In genomic region chr1:14925336-14926136, GRCh38 we compare ENCODE assay signal across 8 cellular contexts.
A peak's percentile ranks its signal among the peaks of the same experiment; 100 is the strongest.
DNase-seq lines count a peak whose midpoint lies in the region; ATAC-seq, FAIRE-seq and TF ChIP-seq lines count a peak whose summit lies in the region.

No MANE protein-coding gene starts in this region.

- no peak for DNase-seq in K562 (ENCODE audit: extremely low read depth in 1 of 4, low spot score in 3 of 4)
- no peak for DNase-seq in HepG2 (ENCODE audit: low spot score)
- DNase-seq in stimulated activated naive CD8-positive, alpha-beta T cell treated with anti-CD3 and anti-CD28 coated beads, Interleukin-15, amount 100 ng/mL, for 72 hours: no peak
- no peak for DNase-seq in mesenteric fat pad (ENCODE audit: low spot score)
- DNase-seq in NAMALWA (ENCODE audit: low spot score): no peak

- H3K4me2 ChIP-seq in K562 (ENCODE audit: insufficient read depth, low read length): peak overlapping the region; percentile 81
- H3K4me2 ChIP-seq in HepG2 (ENCODE audit: low read depth, low read length): peak overlapping the region; percentile 94

- CTCF ChIA-PET in K562 (lab: Yijun Ruan, JAX; ENCODE audit: low intra/inter-chr PET ratio): interaction anchor here (1.0 to 1.2 kb wide), 2 partner anchors 102 to 121 kb away, joined by 4 read pairs; no protein-coding TSS in a partner anchor
- CTCF ChIA-PET in HepG2 (lab: Yijun Ruan, JAX; ENCODE audit: low intra/inter-chr PET ratio, low total read pairs): interaction anchor here (1.0 kb wide), 1 partner anchor 102 kb away, joined by 4 read pairs; no protein-coding TSS in a partner anchor

- no peak for TF ChIP-seq POLR2A in K562 (conservative IDR thresholded peaks at IDR 0.05)
- no peak for TF ChIP-seq POLR2A in HepG2 (IDR thresholded peaks at IDR 0.05; ENCODE audit: insufficient read depth in 1 of 2, low read depth in 2 of 2, low read length in 2 of 2)

- peaks cover 46% of the 10 kb centered on the region for H3K79me2 ChIP-seq in K562 (ENCODE audit: control insufficient read depth, insufficient read depth, low read length)
- H3K79me2 ChIP-seq in HepG2 (ENCODE audit: insufficient read depth, low read length): peaks cover 57% of the 10 kb centered on the region

- ATAC-seq in K562 (no peak), HepG2 (peak; percentile 24; the same call in 1 of the 3 replicates), HG02588 (IDR thresholded peaks at IDR 0.05; ENCODE audit: unreplicated experiment) (no peak), GM21717 (IDR thresholded peaks at IDR 0.05; ENCODE audit: unreplicated experiment) (no peak)
- ATAC-seq in stimulated activated naive CD8-positive, alpha-beta T cell treated with anti-CD3 and anti-CD28 coated beads, Interleukin-15, amount 100 ng/mL, for 72 hours: no peak

- peaks cover 16% of the 10 kb centered on the region for H3K4me1 Mint-ChIP-seq in stimulated activated naive CD8-positive, alpha-beta T cell treated with anti-CD3 and anti-CD28 coated beads, Interleukin-15, amount 100 ng/mL, for 72 hours

- 35% methylated on average over 12 of the region's 12 CpGs for WGBS in K562 (ENCODE audit: insufficient coverage, low coverage, missing lambda C conversion rate)
- 17% methylated on average over 12 of the region's 12 CpGs for WGBS in HepG2 (ENCODE audit: low lambda C conversion rate)

- H3K4me3 ChIP-seq in HUES6 (ENCODE audit: low read depth, low read length) (peak overlapping the region; percentile 69), K562 (peak overlapping the region; percentile 59), HepG2 (replicated peaks in 1 of 3; ENCODE audit: insufficient read depth in 1 of 3, low read depth in 2 of 3, low read length in 3 of 3) (peak overlapping the region; percentile 65 to 90 (median 87))

- intact Hi-C loops in K562 (cut with micrococcal nuclease) (loop anchor here (5.0 kb wide), 3 partner anchors 47 to 148 kb away; no protein-coding TSS in a partner anchor), HepG2 (cut with micrococcal nuclease; ENCODE audit: unreplicated experiment) (loop anchor here (2.0 kb wide), 1 partner anchor 101 kb away; no protein-coding TSS in a partner anchor)

- H3K27ac ChIP-seq in HUES6 (ENCODE audit: low read depth, low read length) (no peak overlapping the region), K562 (ENCODE audit: extremely low read depth, low read depth, low read length) (no peak overlapping the region), HepG2 (ENCODE audit: extremely low read length, insufficient read depth, low read length) (peak overlapping the region; percentile 46)

- H3K9me3 ChIP-seq in HUES6 (ENCODE audit: control insufficient read depth, insufficient read depth, low read depth, low read length) (no peaks in the 10 kb centered on the region), K562 (replicated peaks; ENCODE audit: control insufficient read depth, insufficient read depth, low read depth, low read length) (no peaks in the 10 kb centered on the region), HepG2 (ENCODE audit: low read length) (no peaks in the 10 kb centered on the region)

- POLR2A ChIA-PET in K562 (lab: Yijun Ruan, JAX): no interaction called here
- POLR2A ChIA-PET in HepG2 (lab: Yijun Ruan, JAX): interaction anchor here (0.8 kb wide), 1 partner anchor 15 kb away, joined by 3 read pairs; no protein-coding TSS in a partner anchor

- H3K4me3 Mint-ChIP-seq in stimulated activated naive CD8-positive, alpha-beta T cell treated with anti-CD3 and anti-CD28 coated beads, Interleukin-15, amount 100 ng/mL, for 72 hours: peak overlapping the region; percentile 67 to 79

- H2AFZ ChIP-seq in K562 (ENCODE audit: low read depth, low read length) (peak overlapping the region; percentile 51; the same call in 1 of the 2 replicates), HepG2 (ENCODE audit: low read length) (no peak overlapping the region)

- H4K20me1 ChIP-seq in K562 (replicated peaks; ENCODE audit: control insufficient read depth, insufficient read depth, low read length) (peaks cover 25% of the 10 kb centered on the region), HepG2 (ENCODE audit: insufficient read depth, low read length) (0 out of 2 replicates have a peak, but pooled peaks cover 5% of the 10 kb centered on the region)

- H3K4me1 ChIP-seq in HUES6 (ENCODE audit: control insufficient read depth, insufficient read depth, low read length) (peaks cover 22% of the 10 kb centered on the region; the same call in 1 of the 2 replicates), K562 (replicated peaks in 1 of 2; ENCODE audit: control insufficient read depth in 2 of 2, insufficient read depth in 2 of 2, low read length in 2 of 2) (peaks cover 32 to 40% of the 10 kb centered on the region in 2 experiments), HepG2 (ENCODE audit: insufficient read depth, low read length) (peaks cover 74% of the 10 kb centered on the region)

- no peaks in the 10 kb centered on the region for H3K36me3 ChIP-seq in HUES6 (ENCODE audit: control insufficient read depth, insufficient read depth, low read length)
- H3K36me3 ChIP-seq in K562 (ENCODE audit: control insufficient read depth, insufficient read depth, low read length): peaks cover 8% of the 10 kb centered on the region; the same call in 1 of the 3 replicates
- peaks cover 0 to 14% of the 10 kb centered on the region in 2 experiments; a peak in 4 of 5 replicates for H3K36me3 ChIP-seq in HepG2 (replicated peaks in 1 of 2; ENCODE audit: control insufficient read depth in 1 of 2, insufficient read depth in 2 of 2, low read length in 2 of 2)

- no peaks in the 10 kb centered on the region for H3K9me1 ChIP-seq in K562 (ENCODE audit: control insufficient read depth, insufficient read depth, low read length)

- H3K9me3 Mint-ChIP-seq in stimulated activated naive CD8-positive, alpha-beta T cell treated with anti-CD3 and anti-CD28 coated beads, Interleukin-15, amount 100 ng/mL, for 72 hours: no peaks in the 10 kb centered on the region

- peak overlapping the region; percentile 31 for H3K9ac ChIP-seq in HUES6 (ENCODE audit: low read length)
- H3K9ac ChIP-seq in K562 (ENCODE audit: insufficient read depth in 1 of 2, low read depth in 2 of 2, low read length in 2 of 2): peak overlapping the region in 1 of 2 experiments; percentile 91; a peak in 1 of 4 replicates
- peak overlapping the region; percentile 79 for H3K9ac ChIP-seq in HepG2 (ENCODE audit: insufficient read depth, low read depth, low read length)

- H3K27me3 ChIP-seq in HUES6 (ENCODE audit: control insufficient read depth, insufficient read depth, low read length) (peaks cover 39% of the 10 kb centered on the region), K562 (ENCODE audit: control insufficient read depth in 2 of 2, insufficient read depth in 2 of 2, low read length in 2 of 2) (no peaks in the 10 kb centered on the region; a peak in 1 of 5 replicates), HepG2 (ENCODE audit: control insufficient read depth in 1 of 2, insufficient read depth in 2 of 2, low read length in 2 of 2) (no peaks in the 10 kb centered on the region; a peak in 1 of 5 replicates)

- in situ Hi-C loops in K562 (cut with MboI): no loop called here
- in situ Hi-C loops in HepG2 (cut with HindIII; ENCODE audit: extremely low pct_ligation_motif_present, low pct_unique_long_range_greater_than_20kb): no loop called here

- no peak overlapping the region for H3K27ac Mint-ChIP-seq in stimulated activated naive CD8-positive, alpha-beta T cell treated with anti-CD3 and anti-CD28 coated beads, Interleukin-15, amount 100 ng/mL, for 72 hours

- FAIRE-seq in K562 (lab: Jason Lieb, UNC) (peak; percentile 6), HepG2 (lab: Jason Lieb, UNC) (no peak)

- BruUV-seq in K562 (replicated peaks; lab: Mats Ljungman, UMichigan) (TSS peak; percentile 45), HepG2 (replicated peaks; lab: Mats Ljungman, UMichigan) (TSS peak; percentile 48)

- no peak for TF ChIP-seq EP300 in K562 (IDR thresholded peaks at IDR 0.05; ENCODE audit: low read length)
- TF ChIP-seq EP300 in HepG2 (IDR thresholded peaks at IDR 0.05; ENCODE audit: low read depth in 2 of 2, low read length in 2 of 2): no peak
- no peak for TF ChIP-seq EP300 in HepG2 (CRISPR knock-in tag; IDR thresholded peaks at IDR 0.05; ENCODE audit: borderline replicate concordance)

- TF ChIP-seq RAD21 in K562 (CRISPR knock-in tag; conservative IDR thresholded peaks at IDR 0.05 in 1 of 2, IDR thresholded peaks at IDR 0.05 in 1 of 2) (no peak), HepG2 (CRISPR knock-in tag; IDR thresholded peaks at IDR 0.05) (no peak)

- no peak for TF ChIP-seq CTCF in K562 (IDR thresholded peaks at IDR 0.05 in 2 of 3, conservative IDR thresholded peaks at IDR 0.05 in 1 of 3; ENCODE audit: insufficient read depth in 2 of 3, low read depth in 1 of 3, low read length in 3 of 3)
- peak; percentile 41 for TF ChIP-seq CTCF in HepG2 (CRISPR knock-in tag; IDR thresholded peaks at IDR 0.05)

- peaks cover 69% of the 10 kb centered on the region for H3K27me3 Mint-ChIP-seq in stimulated activated naive CD8-positive, alpha-beta T cell treated with anti-CD3 and anti-CD28 coated beads, Interleukin-15, amount 100 ng/mL, for 72 hours

TF ChIP-seq in K562, 482 proteins besides CTCF, POLR2A, EP300 and RAD21 (continues in another document):
- TF ChIP-seq SNRNP70 (optimal IDR thresholded peaks at IDR 0.05; ENCODE audit: low read depth, low read length): no peak
- no peak for TF ChIP-seq ATF3 (IDR thresholded peaks at IDR 0.05)
- no peak for TF ChIP-seq ATF3 (CRISPR knock-in tag; conservative IDR thresholded peaks at IDR 0.05)
- no peak for TF ChIP-seq THRAP3 (IDR thresholded peaks at IDR 0.05; ENCODE audit: borderline replicate concordance)
- peak; percentile 24; the same call in 1 of the 2 replicates for TF ChIP-seq ARID1B (IDR thresholded peaks at IDR 0.05)

TF ChIP-seq in HepG2, 621 proteins besides CTCF, POLR2A, EP300 and RAD21 (continues in another document):
- TF ChIP-seq TOE1 (CRISPR knock-in tag; IDR thresholded peaks at IDR 0.05): no peak
- no peak for TF ChIP-seq MXI1 (IDR thresholded peaks at IDR 0.05; ENCODE audit: borderline replicate concordance, low read depth, low read length)
- TF ChIP-seq ZNF724P (CRISPR knock-in tag; IDR thresholded peaks at IDR 0.05; ENCODE audit: borderline replicate concordance): no peak
- TF ChIP-seq CCAR2 (optimal IDR thresholded peaks at IDR 0.05; ENCODE audit: low read depth, low read length): no peak
- TF ChIP-seq NR0B2 (CRISPR knock-in tag; IDR thresholded peaks at IDR 0.05): no peak
- TF ChIP-seq SAP130 (CRISPR knock-in tag; IDR thresholded peaks at IDR 0.05; ENCODE audit: low read depth): peak; percentile 8; the same call in 1 of the 2 replicates
